ENCODE assay signal across 8 cellular contexts in genomic region chr14:106586098-106586704, GRCh38.
DNase-seq lines count a peak whose midpoint lies in the region; ATAC-seq and TF ChIP-seq lines count a peak whose summit lies in the region.

No MANE protein-coding gene starts in this region.

- intact Hi-C loops in mucosa of descending colon (cut with DNase I, micrococcal nuclease) = no loop called here

- ATAC-seq in mucosa of descending colon (peak; percentile 71), GM21390 (IDR thresholded peaks at IDR 0.05; ENCODE audit: unreplicated experiment) (no peak)

- H3K4me1 ChIP-seq in mucosa of descending colon (ENCODE audit: low read depth) = no peaks in the 10 kb centered on the region

- no peaks in the 10 kb centered on the region for H3K36me3 ChIP-seq in mucosa of descending colon (ENCODE audit: low read depth)

- no peaks in the 10 kb centered on the region for H3K9me3 ChIP-seq in mucosa of descending colon

- DNase-seq in SIG-M5 treated with dmso at 0.1 percent for 504 hours (lab: John Stamatoyannopoulos, UW; ENCODE audit: unreplicated experiment) (peak; percentile 3), SIG-M5 (lab: John Stamatoyannopoulos, UW) (no peak), NCI-H526 treated with DMSO at 0.1 percent for 48 hours (lab: John Stamatoyannopoulos, UW) (peak; percentile 12), activated T-cell treated with anti-CD3 and anti-CD28 coated beads for 1 hour (ENCODE audit: low read depth) (peak; percentile 52), mucosa of descending colon (peak; percentile 56 to 61 (median 56)), ecto neural progenitor cell (ENCODE audit: low spot score) (no peak), SKM-1 treated with dmso at 0.1 percent for 144 hours (lab: John Stamatoyannopoulos, UW; ENCODE audit: unreplicated experiment) (no peak)

- peak; percentile 45 for TF ChIP-seq CTCF in mucosa of descending colon (IDR thresholded peaks at IDR 0.05)

- no peak overlapping the region for H3K4me3 ChIP-seq in mucosa of descending colon

Comparison
In these comparisons a context has a peak if more than half of its experiments do, and no peak if none do; other contexts are left out.
1. DNase-seq: peak in SIG-M5 treated with dmso at 0.1 percent for 504 hours (single experiment), NCI-H526 treated with DMSO at 0.1 percent for 48 hours (single experiment), activated T-cell treated with anti-CD3 and anti-CD28 coated beads for 1 hour (single experiment) and mucosa of descending colon (3 of 3); none in SIG-M5 (single experiment), ecto neural progenitor cell (single experiment) and SKM-1 treated with dmso at 0.1 percent for 144 hours (single experiment).